In the genomic region with DNA sequence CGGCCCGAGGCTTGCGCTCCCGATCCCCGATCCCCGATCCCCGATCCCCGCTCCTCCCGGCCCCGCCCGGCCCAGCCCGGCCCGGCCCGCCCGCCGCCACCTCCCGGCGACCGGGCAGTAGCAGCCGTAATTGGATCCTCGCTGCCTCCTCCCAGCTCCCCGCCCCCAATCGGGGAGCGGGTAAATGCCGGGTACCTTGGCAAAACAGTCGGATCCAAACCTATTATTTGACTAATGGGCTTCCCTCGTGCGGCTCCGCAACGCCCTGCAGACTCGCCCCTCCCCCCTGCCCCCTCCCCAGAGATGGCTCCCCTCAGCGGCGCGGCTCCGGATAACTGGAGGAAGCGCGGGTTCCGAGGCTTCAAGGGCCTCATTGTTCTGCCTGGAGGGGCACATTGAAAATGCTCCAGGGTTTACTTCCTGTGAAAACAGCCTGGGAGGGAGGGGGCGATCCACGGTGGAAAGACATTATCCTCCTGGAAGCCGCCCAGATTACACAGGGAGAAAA, we compare ENCODE assay signal across 7 cellular contexts.
DNase-seq lines count a peak whose midpoint lies in the region; ATAC-seq and TF ChIP-seq lines count a peak whose summit lies in the region.

No MANE protein-coding gene starts in this region.

- DNase-seq in NCI-H1436 treated with DMSO at 0.1 percent for 48 hours (lab: John Stamatoyannopoulos, UW) (peak; percentile 66), T-helper 22 cell (ENCODE audit: low read depth) (peak; percentile 22), cerebellar cortex (ENCODE audit: low spot score) (peak; percentile 79), kidney epithelial cell (ENCODE audit: low read depth) (no peak)
- peak; percentile 61 for DNase-seq in stimulated activated CD4-positive, alpha-beta T cell treated with anti-CD3 and anti-CD28 coated beads, Interleukin-15, amount 100 ng/mL, for 24 hours

- TF ChIP-seq CTCF in kidney epithelial cell (IDR thresholded peaks at IDR 0.05; ENCODE audit: insufficient read depth, low read length, poor library complexity, severe bottlenecking), result no peak

- peak; percentile 14 for ATAC-seq in GM18508 (IDR thresholded peaks at IDR 0.05; ENCODE audit: insufficient read depth, unreplicated experiment)
- ATAC-seq in HG02852 (IDR thresholded peaks at IDR 0.05; ENCODE audit: unreplicated experiment), result peak; percentile 44

- H3K27me3 ChIP-seq in kidney epithelial cell (ENCODE audit: control insufficient read depth, insufficient read depth, low read length), result no peaks in the 10 kb centered on the region

- H3K36me3 ChIP-seq in kidney epithelial cell (ENCODE audit: control insufficient read depth, insufficient read depth, low read length), result no peaks in the 10 kb centered on the region

- peak overlapping the region; percentile 30 for H3K4me3 ChIP-seq in kidney epithelial cell (ENCODE audit: low read depth, low read length)
